In genomic region chr16:58684001-58684353, GRCh38 we compare ENCODE assay signal across 8 cellular contexts. TPM values are rescaled to one million over a fixed set of nuclear protein-coding genes. Genes with fewer than 3 reads are reported as not detected.
DNase-seq lines count a peak whose midpoint lies in the region; ATAC-seq and TF ChIP-seq lines count a peak whose summit lies in the region.

No MANE protein-coding gene starts in this region.

- peak overlapping the region; percentile 100 for H2AFZ ChIP-seq in GM23338

- ATAC-seq in GM23338 (no peak), GM21737 (IDR thresholded peaks at IDR 0.05; ENCODE audit: unreplicated experiment) (no peak)

- H3K36me3 Mint-ChIP-seq in GM23338 (ENCODE audit: low read depth) (peaks cover 3% of the 10 kb centered on the region; the same call in 2 of the 3 replicates), progenitor cell of endocrine pancreas (ENCODE audit: insufficient read depth) (peaks cover 2% of the 10 kb centered on the region)

- peaks cover 2% of the 10 kb centered on the region; the same call in 1 of the 2 replicates for H4K20me1 ChIP-seq in GM23338 (replicated peaks; ENCODE audit: insufficient read depth)

- no peaks in the 10 kb centered on the region for H3K36me3 ChIP-seq in GM23338 (ENCODE audit: insufficient read depth)

- H3K4me3 Mint-ChIP-seq in GM23338, result peak overlapping the region; percentile 96
- peak overlapping the region; percentile 93 for H3K4me3 Mint-ChIP-seq in progenitor cell of endocrine pancreas (ENCODE audit: low read depth)

- H3K27ac Mint-ChIP-seq in GM23338, result peak overlapping the region; percentile 93; the same call in 1 of the 2 replicates
- peak overlapping the region; percentile 89 for H3K27ac Mint-ChIP-seq in progenitor cell of endocrine pancreas

- peaks cover 12% of the 10 kb centered on the region for H3K79me2 ChIP-seq in GM23338 (replicated peaks; ENCODE audit: insufficient read depth)

- H3K9me3 Mint-ChIP-seq in GM23338, result no peaks in the 10 kb centered on the region; the same call in 2 of the 3 replicates
- no peaks in the 10 kb centered on the region for H3K9me3 Mint-ChIP-seq in progenitor cell of endocrine pancreas (ENCODE audit: low read depth)

- H3K9me2 ChIP-seq in GM23338 (ENCODE audit: insufficient read depth), result no peaks in the 10 kb centered on the region

- H3K4me2 ChIP-seq in GM23338, result peak overlapping the region; percentile 97

- TF ChIP-seq CTCF in GM23338 (conservative IDR thresholded peaks at IDR 0.05; ENCODE audit: low read depth in 2 of 2), result no peak
- no peak for TF ChIP-seq CTCF in WI38 (IDR thresholded peaks at IDR 0.05; ENCODE audit: low read depth, low read length)
- TF ChIP-seq CTCF in progenitor cell of endocrine pancreas (IDR thresholded peaks at IDR 0.05; ENCODE audit: unreplicated experiment), result no peak

- no peaks in the 10 kb centered on the region for H3K27me3 ChIP-seq in GM23338 (ENCODE audit: insufficient read depth)

- H3K4me3 ChIP-seq in GM23338, result peak overlapping the region; percentile 96
- H3K4me3 ChIP-seq in WI38 (ENCODE audit: low read depth, low read length), result peak overlapping the region; percentile 99

- H3K4me1 ChIP-seq in GM23338 (ENCODE audit: insufficient read depth), result peaks cover 9% of the 10 kb centered on the region

- in situ Hi-C loops in ACHN (cut with HindIII; ENCODE audit: low pct_ligation_motif_present, low pct_unique_long_range_greater_than_20kb, low sequenced_read_pairs), result no loop called here

- no peak overlapping the region for H3K27ac ChIP-seq in GM23338 (ENCODE audit: low read depth)

- H3F3A ChIP-seq in GM23338 (replicated peaks; ENCODE audit: low read depth), result no peaks in the 10 kb centered on the region

- H3K27me3 Mint-ChIP-seq in GM23338 (ENCODE audit: insufficient read depth, low read depth, poor library complexity) (peaks cover 8% of the 10 kb centered on the region), progenitor cell of endocrine pancreas (no peaks in the 10 kb centered on the region)

- DNase-seq in ACHN (peak; percentile 30), GM23338 (ENCODE audit: low spot score) (no peak), glomerular endothelial cell (ENCODE audit: extremely low read depth, low read depth, low spot score) (peak; percentile 7), progenitor cell of endocrine pancreas (ENCODE audit: low spot score, unreplicated experiment) (no peak), NCI-H2081 treated with DMSO at 0.1 percent for 48 hours (lab: John Stamatoyannopoulos, UW) (no peak), NCI-H1694 (lab: John Stamatoyannopoulos, UW) (no peak)

- H3K4me1 Mint-ChIP-seq in GM23338 (peaks cover 8% of the 10 kb centered on the region; the same call in 2 of the 3 replicates), progenitor cell of endocrine pancreas (ENCODE audit: low read depth) (peaks cover 11% of the 10 kb centered on the region)

TF ChIP-seq in GM23338, 12 proteins besides CTCF, POLR2A, EP300 and RAD21 (continues in another document):
- TF ChIP-seq STAT1 (IDR thresholded peaks at IDR 0.05; ENCODE audit: unreplicated experiment) (no peak), REST (IDR thresholded peaks at IDR 0.05; ENCODE audit: unreplicated experiment) (no peak), EZH2 (IDR thresholded peaks at IDR 0.05; ENCODE audit: low read depth, unreplicated experiment) (no peak), ZNF114 (CRISPR knock-in tag; IDR thresholded peaks at IDR 0.05) (no peak), POLR2AphosphoS5 (IDR thresholded peaks at IDR 0.05; ENCODE audit: low read depth) (no peak), EZH2phosphoT487 (IDR thresholded peaks at IDR 0.05; ENCODE audit: unreplicated experiment) (no peak), ZNF331 (CRISPR knock-in tag; IDR thresholded peaks at IDR 0.05; ENCODE audit: low read depth) (no peak)

RNA-seq across cellular contexts. Expression of gene SLC38A7, which starts 0.6 kb away (rescaled TPM):
- total RNA-seq in GM23338 (2014; rRNA removed; shearing (Covaris generic)), result 22.9 and 27.8 TPM in 2 replicates
- polyA plus RNA-seq in GM23338 (2016; fragmentation: Nextera tagmentation; extraction: Ambion mirVana), result 13.6 and 13.9 TPM in 2 replicates
- total RNA-seq in glomerular endothelial cell, result 31.8 and 45.6 TPM in 2 replicates
- total RNA-seq in progenitor cell of endocrine pancreas, result 43.4 and 43.7 TPM in 2 replicates

RNA-seq across cellular contexts. Expression of gene GOT2, which starts 50.1 kb away (rescaled TPM):
- total RNA-seq in GM23338 (2014; rRNA removed; shearing (Covaris generic)), result 177 and 205 TPM in 2 replicates
- 130 and 133 TPM in 2 replicates for polyA plus RNA-seq in GM23338 (2016; fragmentation: Nextera tagmentation; extraction: Ambion mirVana)
- total RNA-seq in glomerular endothelial cell (112 and 122 TPM in 2 replicates), progenitor cell of endocrine pancreas (79.8 and 82.9 TPM in 2 replicates)

RNA-seq across cellular contexts. Expression of gene CNOT1, which starts 54.4 kb away (rescaled TPM):
- 298 and 319 TPM in 2 replicates for total RNA-seq in GM23338 (2014; rRNA removed; shearing (Covaris generic))
- polyA plus RNA-seq in GM23338 (2016; fragmentation: Nextera tagmentation; extraction: Ambion mirVana), result 46.4 and 59.2 TPM in 2 replicates
- total RNA-seq in glomerular endothelial cell (110 and 121 TPM in 2 replicates), progenitor cell of endocrine pancreas (233 and 235 TPM in 2 replicates)

Comparison
In these comparisons a context has a peak if more than half of its experiments do, and no peak if none do; other contexts are left out.
1. DNase-seq: peak in ACHN (single experiment) and glomerular endothelial cell (single experiment); none in GM23338 (single experiment), progenitor cell of endocrine pancreas (single experiment), NCI-H2081 treated with DMSO at 0.1 percent for 48 hours (single experiment) and NCI-H1694 (single experiment).